ENCODE assay signal across 10 cellular contexts in genomic region chr15:70141376-70142071, GRCh38. TPM values are rescaled to one million over a fixed set of nuclear protein-coding genes. Genes with fewer than 3 reads are reported as not detected.
DNase-seq lines count a peak whose midpoint lies in the region; ATAC-seq, FAIRE-seq and TF ChIP-seq lines count a peak whose summit lies in the region.
"Had no signal": no experiment of that assay in that cellular context is flagged by ENCODE, and none has a peak within 500 bp of the region (broad histone marks: within the 10 kb centered on the region; RNA-seq: fewer than 3 reads in every experiment).

No MANE protein-coding gene starts in this region.

- peaks cover 18% of the 10 kb centered on the region for H3K4me1 ChIP-seq in CD4-positive, CD25-positive, alpha-beta regulatory T cell (ENCODE audit: control insufficient read depth, insufficient read depth, low read length, poor library complexity, severe bottlenecking)
- H3K4me1 ChIP-seq in pancreas (peaks cover 0 to 16% (median 0%) of the 10 kb centered on the region in 3 donors), ovary (ENCODE audit: insufficient read depth) (peaks cover 15% of the 10 kb centered on the region)

- H3K9me3 Mint-ChIP-seq in CD4-positive, CD25-positive, alpha-beta regulatory T cell = peaks cover 0 to 2% (median 0%) of the 10 kb centered on the region in 7 donors

- peaks cover 15% of the 10 kb centered on the region for H3K27me3 Mint-ChIP-seq in CD4-positive, CD25-positive, alpha-beta regulatory T cell

- in situ Hi-C loops in brain microvascular endothelial cell (cut with HindIII; ENCODE audit: low pct_ligation_motif_present, low sequenced_read_pairs) = no loop called here

- no peak overlapping the region for H3K27ac ChIP-seq in CD4-positive, CD25-positive, alpha-beta regulatory T cell (ENCODE audit: insufficient read depth, low read length, poor library complexity, severe bottlenecking)
- H3K27ac ChIP-seq in brain microvascular endothelial cell (peak overlapping the region; percentile 99), pancreas (no peak overlapping the region), ovary (peak overlapping the region in 1 of 2 donors; percentile 50)

- TF ChIP-seq EP300 in ovary (IDR thresholded peaks at IDR 0.05) = no peak

- peak overlapping the region in 2 of 4 donors; percentile 44 to 74 for H3K4me3 Mint-ChIP-seq in CD4-positive, CD25-positive, alpha-beta regulatory T cell

- peak overlapping the region; percentile 47 for H3K4me3 ChIP-seq in CD4-positive, CD25-positive, alpha-beta regulatory T cell (ENCODE audit: low read depth, low read length)
- 0 out of 2 replicates have a peak overlapping the region, but pooled peaks have one; percentile 9 for H3K4me3 ChIP-seq in Jurkat, Clone E6-1 (ENCODE audit: low read length)
- H3K4me3 ChIP-seq in brain microvascular endothelial cell (ENCODE audit: low read depth, low read length) = no peak overlapping the region
- H3K4me3 ChIP-seq in pancreas = no peak overlapping the region
- no peak overlapping the region for H3K4me3 ChIP-seq in ovary

- H3K36me3 ChIP-seq in CD4-positive, CD25-positive, alpha-beta regulatory T cell (ENCODE audit: control insufficient read depth, insufficient read depth, low read length) = no peaks in the 10 kb centered on the region
- no peaks in the 10 kb centered on the region for H3K36me3 ChIP-seq in brain microvascular endothelial cell (replicated peaks)
- no peaks in the 10 kb centered on the region for H3K36me3 ChIP-seq in pancreas
- no peaks in the 10 kb centered on the region for H3K36me3 ChIP-seq in ovary

- H3K4me1 Mint-ChIP-seq in CD4-positive, CD25-positive, alpha-beta regulatory T cell = peaks cover 0 to 29% (median 23%) of the 10 kb centered on the region in 4 donors

- peak overlapping the region in 1 of 3 donors; percentile 43 for H3K27ac Mint-ChIP-seq in CD4-positive, CD25-positive, alpha-beta regulatory T cell

- intact Hi-C loops in pancreas (cut with DNase I) = no loop called here
- intact Hi-C loops in ovary (cut with DNase I) = no loop called here

- no peak for FAIRE-seq in pancreas (lab: Jason Lieb, UNC)

- ATAC-seq in CD4-positive, CD25-positive, alpha-beta regulatory T cell (ENCODE audit: low read depth in 2 of 2) = no peak
- peak in 3 of 4 donors; percentile 4 to 28 (median 5) for ATAC-seq in pancreas
- ATAC-seq in HG03108 (IDR thresholded peaks at IDR 0.05; ENCODE audit: unreplicated experiment) = no peak
- ATAC-seq in GM19463 (IDR thresholded peaks at IDR 0.05; ENCODE audit: unreplicated experiment) = no peak

- TF ChIP-seq CTCF in brain microvascular endothelial cell (IDR thresholded peaks at IDR 0.05; ENCODE audit: low read depth, low read length, missing control alignments) = no peak
- no peak for TF ChIP-seq CTCF in pancreas (IDR thresholded peaks at IDR 0.05)
- TF ChIP-seq CTCF in ovary (IDR thresholded peaks at IDR 0.05) = no peak

- DNase-seq in CD4-positive, CD25-positive, alpha-beta regulatory T cell = no peak
- DNase-seq in Jurkat, Clone E6-1 (ENCODE audit: low read depth, low spot score) = no peak
- DNase-seq in brain microvascular endothelial cell (no peak), pancreas (no peak), NCI-H1436 (lab: John Stamatoyannopoulos, UW) (no peak), ovary (no peak)
- DNase-seq: NCI-H1694 treated with DMSO at 0.1 percent for 48 hours, SW 1271 had no signal

- H3K36me3 Mint-ChIP-seq in CD4-positive, CD25-positive, alpha-beta regulatory T cell = no peaks in the 10 kb centered on the region

- no peak for TF ChIP-seq POLR2A in ovary (IDR thresholded peaks at IDR 0.05)

- H3K27me3 ChIP-seq in CD4-positive, CD25-positive, alpha-beta regulatory T cell (ENCODE audit: control insufficient read depth, insufficient read depth, low read length) = no peaks in the 10 kb centered on the region
- no peaks in the 10 kb centered on the region for H3K27me3 ChIP-seq in brain microvascular endothelial cell (replicated peaks)
- no peaks in the 10 kb centered on the region for H3K27me3 ChIP-seq in pancreas
- H3K27me3 ChIP-seq in ovary = no peaks in the 10 kb centered on the region

- 94 to 95% methylated on average over 10 of the region's 10 CpGs for WGBS in pancreas, 2 donors
- WGBS in ovary, 3 donors = 93 to 94% (median 93%) methylated on average over 10 of the region's 10 CpGs

- H3K9me3 ChIP-seq in CD4-positive, CD25-positive, alpha-beta regulatory T cell (ENCODE audit: control insufficient read depth in 2 of 2, low read length in 2 of 2) = no peaks in the 10 kb centered on the region
- H3K9me3 ChIP-seq in pancreas (no peaks in the 10 kb centered on the region), ovary (no peaks in the 10 kb centered on the region)

RNA-seq across cellular contexts. Expression of gene TLE3, which starts 43.8 kb away (rescaled TPM):
- 115 TPM for total RNA-seq in CD4-positive, CD25-positive, alpha-beta regulatory T cell
- 10 to 100 TPM in 3 of 4 donors, 1 to 10 TPM in 1; 8.4 to 13.9 (median 11.7) TPM for polyA plus RNA-seq in CD4-positive, CD25-positive, alpha-beta regulatory T cell
- polyA plus RNA-seq in Jurkat, Clone E6-1 (2012; ENCODE audit: insufficient read depth, insufficient read length) = 69.4 TPM
- total RNA-seq in pancreas = 10 to 100 TPM; 13.9 to 37.2 (median 21.7) TPM
- polyA plus RNA-seq in pancreas = 10 to 100 TPM; 12.5 to 13.0 TPM
- total RNA-seq in ovary = 10 to 100 TPM; 53.9 to 70.8 (median 62.4) TPM
- 10 to 100 TPM; 17.5 to 24.4 TPM for polyA plus RNA-seq in ovary

Comparison
In these comparisons a context has a peak if more than half of its experiments do, and no peak if none do; other contexts are left out.
1. ATAC-seq: peak in pancreas (3 of 4); none in CD4-positive, CD25-positive, alpha-beta regulatory T cell (0 of 2), HG03108 (single experiment) and GM19463 (single experiment).
2. H3K4me3 ChIP-seq: peak in CD4-positive, CD25-positive, alpha-beta regulatory T cell (single experiment) and Jurkat, Clone E6-1 (single experiment); none in brain microvascular endothelial cell (single experiment), pancreas (0 of 4) and ovary (single experiment).